In genomic region chr9:110908894-110909293, GRCh38 we compare ENCODE assay signal across 32 cellular contexts.
"Had no signal": no experiment of that assay in that cellular context is flagged by ENCODE, and none has a peak within 500 bp of the region (broad histone marks: within the 10 kb centered on the region; RNA-seq: fewer than 3 reads in every experiment).

No MANE protein-coding gene starts in this region.

- DNase-seq: activated CD4-positive, alpha-beta memory T cell treated with anti-CD3 and anti-CD28 coated beads, Interleukin-2, amount 10 ng/mL, durations not matched to agents 7 days and 5 days; activated CD4-positive, alpha-beta T cell treated with anti-CD3 and anti-CD28 coated beads for 1 hour; activated CD4-positive, alpha-beta T cell treated with anti-CD3 and anti-CD28 coated beads for 48 hours; activated CD4-positive, CD25-positive, alpha-beta regulatory T cell; activated CD8-positive, alpha-beta memory T cell treated with anti-CD3 and anti-CD28 coated beads for 24 hours; activated CD8-positive, alpha-beta memory T cell treated with anti-CD3 and anti-CD28 coated beads, Interleukin-2, amount 10 ng/mL, durations not matched to agents 7 days and 5 days; activated CD8-positive, alpha-beta memory T cell treated with anti-CD3 and anti-CD28 coated beads, Interleukin-2, amount 50 U/mL, for 48 hours; activated effector memory CD4-positive, alpha-beta T cell treated with Interleukin-2 at 50 U/mL for 16 hours; activated naive CD4-positive, alpha-beta T cell treated with anti-CD3 and anti-CD28 coated beads, Interleukin-2, amount 10 ng/mL, durations not matched to agents 7 days and 5 days; activated naive CD8-positive, alpha-beta T cell treated with anti-CD3 and anti-CD28 coated beads, Interleukin-2, amount 50 U/mL, for 24 hours; activated T-cell treated with anti-CD3 and anti-CD28 coated beads, Interleukin-2, amount 50 U/mL, for 48 hours; amniotic stem cell; Karpas-422; KBM-7; NCI-H1048; NCI-H1436 treated with DMSO at 0.1 percent for 48 hours; NCI-H1694 treated with DMSO at 0.1 percent for 48 hours; NCI-H2029; NCI-H2171; NCI-H510A; NCI-H526; NCI-H748 treated with DMSO at 0.1 percent for 48 hours; NK-92 treated with Interleukin-12 subunit alpha and Interleukin-12 subunit beta, amount 100 ng/mL, for 24 hours; OCI-M1; Right ventricle myocardium superior; SW 1271; T-helper 1 cell; T-helper 2 cell; T-helper 9 cell; WERI-Rb-1 had no signal

- H3K4me3 ChIP-seq: ascending aorta, cardiac muscle cell had no signal

- H3K36me3 ChIP-seq: cardiac muscle cell, WERI-Rb-1 had no signal

- ATAC-seq: activated CD8-positive, alpha-beta memory T cell treated with anti-CD3 and anti-CD28 coated beads, Interleukin-2, amount 10 ng/mL, durations not matched to agents 7 days and 5 days; activated naive CD8-positive, alpha-beta T cell treated with anti-CD3 and anti-CD28 coated beads, Interleukin-2, amount 50 U/mL, for 24 hours had no signal

- H3K27me3 ChIP-seq: ascending aorta, cardiac muscle cell had no signal

- H3K27ac ChIP-seq: ascending aorta, cardiac muscle cell, WERI-Rb-1 had no signal
